In the genomic region with DNA sequence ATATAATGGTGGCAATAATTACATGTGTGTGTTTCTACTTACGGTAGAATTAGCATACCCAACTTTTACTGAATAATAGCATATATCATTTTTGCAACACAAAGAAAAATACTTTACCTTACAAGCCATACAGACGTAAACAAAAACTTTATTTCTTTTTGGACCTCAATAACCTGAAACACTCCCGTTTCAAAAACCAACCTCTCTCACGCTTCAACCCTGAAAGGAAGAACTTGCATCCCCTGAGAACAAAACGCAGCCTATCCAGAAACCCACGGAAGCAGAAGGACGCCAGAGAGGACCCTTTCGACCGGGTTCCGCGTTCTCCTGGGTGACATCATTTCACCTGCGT, we compare ENCODE assay signal across 8 cellular contexts. TPM values are rescaled to one million over a fixed set of nuclear protein-coding genes. Genes with fewer than 3 reads are reported as not detected.
A peak's percentile ranks its signal among the peaks of the same experiment; 100 is the strongest.
DNase-seq lines count a peak whose midpoint lies in the region; ATAC-seq and TF ChIP-seq lines count a peak whose summit lies in the region.

A gene (minus strand): TSS at position 290 of the 352 bp plus-strand sequence. CDS start 161 bp downstream, at position 129.

- H3K27me3 Mint-ChIP-seq in CD8-positive, alpha-beta T cell (ENCODE audit: low read depth), result no peaks in the 10 kb centered on the region

- CTCF ChIA-PET in CD8-positive, alpha-beta T cell (lab: Charles Lee), result no interaction called here

- peak within 1 kb of the TSS; percentile 92 for H3K4me3 Mint-ChIP-seq in CD8-positive, alpha-beta T cell

- H3K4me1 Mint-ChIP-seq in CD8-positive, alpha-beta T cell (ENCODE audit: low read depth), result peaks cover 48% of the 10 kb centered on the region

- no peak for TF ChIP-seq CTCF in CD8-positive, alpha-beta T cell (IDR thresholded peaks at IDR 0.05)
- no peak for TF ChIP-seq CTCF in OCI-LY3 (IDR thresholded peaks at IDR 0.05; ENCODE audit: low read depth, low read length)
- peak in 1 of 56 donors; percentile 5 for TF ChIP-seq CTCF in dorsolateral prefrontal cortex (IDR thresholded peaks at IDR 0.05 in 54 of 56, conservative IDR thresholded peaks at IDR 0.05 in 2 of 56; ENCODE audit: low read depth in 1 of 56, partially characterized antibody in 56 of 56)

- peak within 1 kb of the TSS; percentile 73 for H3K9ac ChIP-seq in OCI-LY3 (ENCODE audit: low read length)

- POLR2A ChIA-PET in CD8-positive, alpha-beta T cell (lab: Charles Lee), result interaction anchor here (0.9 to 1.6 kb wide), 2 partner anchors 16 to 88 kb away, joined by 3 to 6 read pairs; no protein-coding TSS in a partner anchor

- peak within 1 kb of the TSS; percentile 92 for H3K4me2 ChIP-seq in OCI-LY3 (ENCODE audit: low read length)

- H3K27ac Mint-ChIP-seq in CD8-positive, alpha-beta T cell, result peak within 1 kb of the TSS; percentile 97

- H2AFZ ChIP-seq in OCI-LY3 (ENCODE audit: low read depth, low read length), result peak within 1 kb of the TSS; percentile 43; the same call in 1 of the 2 replicates

- intact Hi-C loops in CD8-positive, alpha-beta T cell (cut with DNase I, micrococcal nuclease), result loop anchor here (1.0 to 10.0 kb wide), 6 partner anchors 17 to 1065 kb away; a partner anchor contains a TSS
- intact Hi-C loops in dorsolateral prefrontal cortex (cut with DNase I), result loop anchor here (2.0 to 10.0 kb wide), 3 partner anchors 65 to 141 kb away; a partner anchor contains a TSS
- intact Hi-C loops in aorta (cut with DNase I), result loop anchor here (2.0 to 10.0 kb wide), 2 partner anchors 85 to 87 kb away; no protein-coding TSS in a partner anchor

- peak; percentile 25 for ATAC-seq in CD8-positive, alpha-beta T cell
- no peak for ATAC-seq in aorta (ENCODE audit: low FRiP score)

- H3K27me3 ChIP-seq in CD8-positive, alpha-beta T cell (ENCODE audit: insufficient read depth, low read length), result no peaks in the 10 kb centered on the region
- no peaks in the 10 kb centered on the region for H3K27me3 ChIP-seq in OCI-LY3 (ENCODE audit: low read depth, low read length)
- no peaks in the 10 kb centered on the region for H3K27me3 ChIP-seq in dorsolateral prefrontal cortex
- H3K27me3 ChIP-seq in mononuclear cell (ENCODE audit: insufficient read depth, low read length), result no peaks in the 10 kb centered on the region
- no peaks in the 10 kb centered on the region for H3K27me3 ChIP-seq in aorta (ENCODE audit: control insufficient read depth in 1 of 2, insufficient read depth in 2 of 2, low read length in 1 of 2)

- DNase-seq in CD8-positive, alpha-beta T cell, result peak in 3 of 7 experiments; percentile 37 to 70 (median 44)
- DNase-seq in dorsolateral prefrontal cortex (no peak), aorta (no peak), NCI-H82 (lab: John Stamatoyannopoulos, UW) (no peak), T-helper 9 cell (no peak), SHP77 (lab: John Stamatoyannopoulos, UW) (no peak)

- peaks cover 72% of the 10 kb centered on the region for H3K79me2 ChIP-seq in OCI-LY3 (ENCODE audit: low read length)

- peaks cover 26% of the 10 kb centered on the region for H4K20me1 ChIP-seq in OCI-LY3 (ENCODE audit: insufficient read depth, low read length)

- H3K27ac ChIP-seq in CD8-positive, alpha-beta T cell (ENCODE audit: low read depth, low read length), result peak within 1 kb of the TSS; percentile 95
- H3K27ac ChIP-seq in OCI-LY3 (ENCODE audit: low read length), result peak within 1 kb of the TSS; percentile 74
- H3K27ac ChIP-seq in dorsolateral prefrontal cortex, result peak within 1 kb of the TSS; percentile 84 to 99 (median 95)
- H3K27ac ChIP-seq in aorta (ENCODE audit: low read depth in 1 of 2, low read length in 2 of 2), result peak within 1 kb of the TSS in 1 of 2 donors; percentile 78

- H3K9me3 ChIP-seq in CD8-positive, alpha-beta T cell (ENCODE audit: low read length), result no peaks in the 10 kb centered on the region
- H3K9me3 ChIP-seq in OCI-LY3 (ENCODE audit: insufficient read depth, low read length) (no peaks in the 10 kb centered on the region), mononuclear cell (ENCODE audit: low read depth, low read length) (no peaks in the 10 kb centered on the region), aorta (ENCODE audit: control insufficient read depth, low read length) (no peaks in the 10 kb centered on the region)

- H3K4me3 ChIP-seq in CD8-positive, alpha-beta T cell (ENCODE audit: low read depth, low read length), result peak within 1 kb of the TSS; percentile 85
- peak within 1 kb of the TSS; percentile 81 for H3K4me3 ChIP-seq in OCI-LY3 (ENCODE audit: low read length)
- peak within 1 kb of the TSS; percentile 61 to 98 (median 86) for H3K4me3 ChIP-seq in dorsolateral prefrontal cortex
- H3K4me3 ChIP-seq in mononuclear cell (ENCODE audit: low read length), result peak within 1 kb of the TSS; percentile 82
- peak within 1 kb of the TSS; percentile 61 to 73 for H3K4me3 ChIP-seq in aorta (ENCODE audit: low read length in 2 of 2)

- WGBS in aorta, 2 donors, result 0 to 1% methylated on average over 12 of the region's 12 CpGs

- H3K9me3 Mint-ChIP-seq in CD8-positive, alpha-beta T cell, result no peaks in the 10 kb centered on the region

- H3K36me3 Mint-ChIP-seq in CD8-positive, alpha-beta T cell, result peaks cover 20% of the 10 kb centered on the region

- peaks cover 26% of the 10 kb centered on the region for H3K4me1 ChIP-seq in CD8-positive, alpha-beta T cell (ENCODE audit: insufficient read depth, low read length)
- H3K4me1 ChIP-seq in OCI-LY3 (ENCODE audit: low read length) (peaks cover 17% of the 10 kb centered on the region), mononuclear cell (ENCODE audit: insufficient read depth, low read length) (peaks cover 29% of the 10 kb centered on the region), aorta (ENCODE audit: control insufficient read depth in 1 of 2, insufficient read depth in 2 of 2, low read length in 2 of 2) (no peaks in the 10 kb centered on the region)

- no peaks in the 10 kb centered on the region for H3K36me3 ChIP-seq in CD8-positive, alpha-beta T cell (ENCODE audit: insufficient read depth, low read length)
- no peaks in the 10 kb centered on the region for H3K36me3 ChIP-seq in OCI-LY3 (replicated peaks; ENCODE audit: low read depth, low read length)
- peaks cover 0 to 3% of the 10 kb centered on the region in 2 donors for H3K36me3 ChIP-seq in aorta (ENCODE audit: control insufficient read depth in 1 of 2, insufficient read depth in 2 of 2, low read length in 1 of 2)

RNA-seq across cellular contexts. Expression of the gene that starts here (rescaled TPM):
- total RNA-seq in CD8-positive, alpha-beta T cell, result 100 to 1,000 TPM; 111 to 116 TPM
- 10 to 100 TPM; 44.6 to 80.6 (median 63.3) TPM for total RNA-seq in dorsolateral prefrontal cortex
- total RNA-seq in mononuclear cell, result 71.8 TPM
- 10 to 100 TPM; 52.4 to 59.6 TPM for total RNA-seq in aorta
- 10 to 100 TPM; 14.5 to 18.2 TPM for polyA plus RNA-seq in aorta
